Comparison of ENCODE assay signal across 2 cellular contexts in the genomic region with DNA sequence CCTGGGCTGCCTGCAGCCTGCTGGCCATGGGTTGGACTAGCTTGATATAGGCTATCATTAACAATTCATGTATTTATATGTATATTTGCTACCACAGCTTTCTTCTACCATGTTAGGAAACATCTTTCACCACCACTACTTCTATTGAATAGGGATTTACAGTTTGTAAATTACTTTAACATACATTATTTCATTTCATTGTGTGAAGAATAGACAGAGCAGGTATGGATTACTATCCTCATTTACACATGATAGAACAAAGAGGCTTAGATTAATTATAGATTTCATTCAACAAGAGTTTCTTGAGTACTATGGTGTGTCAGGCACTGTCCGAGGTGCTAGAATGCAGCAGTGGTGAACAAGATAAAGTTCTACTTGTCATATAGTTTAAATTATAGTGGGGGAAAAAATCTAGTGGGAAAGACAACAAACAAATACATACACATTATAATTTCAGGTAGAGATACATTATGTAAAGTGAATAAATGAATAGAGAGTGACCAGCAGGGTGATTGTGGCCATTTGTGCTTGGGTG.
TF ChIP-seq lines count a peak whose summit lies in the region.

No MANE protein-coding gene starts in this region.

TF ChIP-seq in IMR-90, 13 proteins besides CTCF, POLR2A, EP300 and RAD21:
- no peak for TF ChIP-seq MXI1 (IDR thresholded peaks at IDR 0.05; ENCODE audit: borderline replicate concordance, low read depth, low read length)
- TF ChIP-seq SMC3 (IDR thresholded peaks at IDR 0.05; ENCODE audit: low read depth, low read length) = no peak
- no peak for TF ChIP-seq FOS (IDR thresholded peaks at IDR 0.05; ENCODE audit: low read depth, low read length)
- TF ChIP-seq MAZ (IDR thresholded peaks at IDR 0.05; ENCODE audit: borderline replicate concordance, low read depth, low read length) = no peak
- TF ChIP-seq BHLHE40 (IDR thresholded peaks at IDR 0.05; ENCODE audit: low read depth, low read length) = no peak
- no peak for TF ChIP-seq RCOR1 (IDR thresholded peaks at IDR 0.05; ENCODE audit: insufficient replicate concordance, low read length)
- TF ChIP-seq, protein P1, sequence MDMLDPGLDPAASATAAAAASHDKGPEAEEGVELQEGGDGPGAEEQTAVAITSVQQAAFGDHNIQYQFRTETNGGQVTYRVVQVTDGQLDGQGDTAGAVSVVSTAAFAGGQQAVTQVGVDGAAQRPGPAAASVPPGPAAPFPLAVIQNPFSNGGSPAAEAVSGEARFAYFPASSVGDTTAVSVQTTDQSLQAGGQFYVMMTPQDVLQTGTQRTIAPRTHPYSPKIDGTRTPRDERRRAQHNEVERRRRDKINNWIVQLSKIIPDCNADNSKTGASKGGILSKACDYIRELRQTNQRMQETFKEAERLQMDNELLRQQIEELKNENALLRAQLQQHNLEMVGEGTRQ (IDR thresholded peaks at IDR 0.05; ENCODE audit: low read depth, low read length) = no peak
- TF ChIP-seq, protein P2, sequence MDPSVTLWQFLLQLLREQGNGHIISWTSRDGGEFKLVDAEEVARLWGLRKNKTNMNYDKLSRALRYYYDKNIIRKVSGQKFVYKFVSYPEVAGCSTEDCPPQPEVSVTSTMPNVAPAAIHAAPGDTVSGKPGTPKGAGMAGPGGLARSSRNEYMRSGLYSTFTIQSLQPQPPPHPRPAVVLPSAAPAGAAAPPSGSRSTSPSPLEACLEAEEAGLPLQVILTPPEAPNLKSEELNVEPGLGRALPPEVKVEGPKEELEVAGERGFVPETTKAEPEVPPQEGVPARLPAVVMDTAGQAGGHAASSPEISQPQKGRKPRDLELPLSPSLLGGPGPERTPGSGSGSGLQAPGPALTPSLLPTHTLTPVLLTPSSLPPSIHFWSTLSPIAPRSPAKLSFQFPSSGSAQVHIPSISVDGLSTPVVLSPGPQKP (IDR thresholded peaks at IDR 0.05; ENCODE audit: borderline replicate concordance, low read depth, low read length) = no peak
- no peak for TF ChIP-seq RFX5 (IDR thresholded peaks at IDR 0.05; ENCODE audit: low read depth, low read length)
- no peak for TF ChIP-seq CEBPB (IDR thresholded peaks at IDR 0.05; ENCODE audit: low read depth, low read length)
- no peak for TF ChIP-seq MAFK (IDR thresholded peaks at IDR 0.05; ENCODE audit: low read depth, low read length)
- no peak for TF ChIP-seq NFE2L2 (IDR thresholded peaks at IDR 0.05; ENCODE audit: low read depth, low read length)
- TF ChIP-seq CHD1 (IDR thresholded peaks at IDR 0.05; ENCODE audit: low read depth, low read length) = no peak
TF ChIP-seq in IMR-90: peak in this region for 0.

TF ChIP-seq in K562, 482 proteins besides CTCF, POLR2A, EP300 and RAD21:
- TF ChIP-seq ZNF165 (CRISPR knock-in tag; IDR thresholded peaks at IDR 0.05; ENCODE audit: borderline replicate concordance) = no peak
- TF ChIP-seq EHMT2 (IDR thresholded peaks at IDR 0.05) = peak; percentile 57; the same call in 1 of the 2 replicates
